ENCODE assay signal across 17 cellular contexts in genomic region chr10:86333813-86334514, GRCh38. TPM values are rescaled to one million over a fixed set of nuclear protein-coding genes. Genes with fewer than 3 reads are reported as not detected.
A peak's percentile ranks its signal among the peaks of the same experiment; 100 is the strongest.
DNase-seq lines count a peak whose midpoint lies in the region; ATAC-seq lines count a peak whose summit lies in the region.
"Had no signal": no experiment of that assay in that cellular context is flagged by ENCODE, and none has a peak within 500 bp of the region (broad histone marks: within the 10 kb centered on the region; RNA-seq: fewer than 3 reads in every experiment).

No MANE protein-coding gene starts in this region.

- intact Hi-C loops in head of caudate nucleus (cut with DNase I): no loop called here

- no peak overlapping the region for H3K4me3 ChIP-seq in Jurkat, Clone E6-1 (ENCODE audit: low read length)
- H3K4me3 ChIP-seq: lung, SJCRH30, stomach, transverse colon had no signal

- peak; percentile 51 for DNase-seq in Jurkat, Clone E6-1 (ENCODE audit: low read depth, low spot score)
- DNase-seq in NCI-H1436 treated with DMSO at 0.1 percent for 48 hours (lab: John Stamatoyannopoulos, UW) (peak; percentile 99), NCI-H345 treated with DMSO at 0.1 percent for 48 hours (lab: John Stamatoyannopoulos, UW; ENCODE audit: unreplicated experiment) (peak; percentile 70), head of caudate nucleus (peak in 33 of 42 donors; percentile 31 to 88 (median 68)), NCI-H1930 (lab: John Stamatoyannopoulos, UW) (no peak)
- DNase-seq in stimulated activated CD4-positive, alpha-beta T cell treated with anti-CD3 and anti-CD28 coated beads, Interleukin-2, amount 100 ng/mL, for 24 hours: no peak
- DNase-seq: activated CD4-positive, alpha-beta T cell treated with anti-CD3 and anti-CD28 coated beads, Interleukin-2, amount 50 U/mL, for 1 hour; CD8-positive, alpha-beta T cell; Karpas-422; NCI-H1048; SJCRH30; stimulated activated CD4-positive, alpha-beta T cell treated with anti-CD3 and anti-CD28 coated beads, Interleukin-4, amount 100 ng/mL, for 4 hours; stomach; T-helper 17 cell; transverse colon had no signal

- no peak for ATAC-seq in HG03378 (IDR thresholded peaks at IDR 0.05; ENCODE audit: unreplicated experiment)
- ATAC-seq: CD8-positive, alpha-beta T cell; T-helper 17 cell had no signal

RNA-seq across cellular contexts. Expression of gene GRID1, which starts 32.6 kb away (rescaled TPM):
- 0.53 TPM for polyA plus RNA-seq in Jurkat, Clone E6-1 (2012; ENCODE audit: insufficient read depth, insufficient read length)

Comparison
In these comparisons a context has a peak if more than half of its experiments do, and no peak if none do; other contexts are left out.
1. DNase-seq: peak in Jurkat, Clone E6-1 (single experiment), NCI-H1436 treated with DMSO at 0.1 percent for 48 hours (single experiment), NCI-H345 treated with DMSO at 0.1 percent for 48 hours (single experiment) and head of caudate nucleus (33 of 42); none in stimulated activated CD4-positive, alpha-beta T cell treated with anti-CD3 and anti-CD28 coated beads, Interleukin-2, amount 100 ng/mL, for 24 hours (0 of 2) and NCI-H1930 (0 of 2).